In the genomic region with DNA sequence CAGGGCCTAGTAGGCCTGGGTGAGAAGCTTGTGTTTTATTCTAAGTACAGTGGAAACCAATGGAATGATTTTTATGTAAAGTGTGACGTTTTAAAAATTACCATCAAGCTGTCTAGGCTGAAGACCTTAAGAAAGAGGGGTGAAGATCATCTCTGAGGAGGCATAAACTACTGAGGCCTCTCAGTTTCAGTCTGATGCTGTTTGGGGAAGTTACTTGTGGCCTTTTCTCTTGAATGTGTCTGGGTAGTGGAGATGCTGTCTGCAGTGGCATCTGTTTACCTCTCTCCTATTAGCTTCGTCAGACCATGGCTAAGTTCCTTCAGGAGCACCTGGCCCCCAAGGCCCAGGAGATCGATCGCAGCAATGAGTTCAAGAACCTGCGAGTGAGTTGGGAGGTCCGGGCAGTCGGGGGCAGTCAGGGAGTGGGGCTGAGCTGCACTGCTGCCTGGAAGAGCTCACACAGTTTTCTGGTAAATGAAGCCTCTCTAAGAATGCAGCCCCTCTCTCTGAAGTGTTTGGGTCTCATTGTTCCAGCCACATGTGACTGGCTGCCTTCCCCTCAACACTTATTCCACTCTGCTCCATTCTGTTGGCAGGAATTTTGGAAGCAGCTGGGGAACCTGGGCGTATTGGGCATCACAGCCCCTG, we compare ENCODE assay signal across 9 cellular contexts. TPM values are rescaled to one million over a fixed set of nuclear protein-coding genes. Genes with fewer than 3 reads are reported as not detected.
DNase-seq lines count a peak whose midpoint lies in the region; ATAC-seq and TF ChIP-seq lines count a peak whose summit lies in the region.
"Had no signal": no experiment of that assay in that cellular context is flagged by ENCODE, and none has a peak within 500 bp of the region (broad histone marks: within the 10 kb centered on the region; RNA-seq: fewer than 3 reads in every experiment).

No MANE protein-coding gene starts in this region.

- DNase-seq in HFF-Myc (ENCODE audit: extremely low read depth, low read depth) (no peak), natural killer cell (no peak), colonic mucosa (no peak), vagina (ENCODE audit: extremely low spot score in 2 of 2) (no peak), HPDE6-E6E7 (ENCODE audit: extremely low spot score) (no peak)

- no peaks in the 10 kb centered on the region for H3K27me3 Mint-ChIP-seq in natural killer cell (ENCODE audit: low read depth in 2 of 2)

- no peaks in the 10 kb centered on the region for H3K79me2 ChIP-seq in OCI-LY1 (ENCODE audit: insufficient read depth, low read length)

- TF ChIP-seq POLR2A in vagina (IDR thresholded peaks at IDR 0.05) = no peak

- peak overlapping the region; percentile 18 for H3K27ac ChIP-seq in OCI-LY1 (ENCODE audit: low read depth, low read length, poor library complexity, severe bottlenecking)
- no peak overlapping the region for H3K27ac ChIP-seq in colonic mucosa
- H3K27ac ChIP-seq in vagina = no peak overlapping the region
- H3K27ac ChIP-seq: HL-60 had no signal

- no peaks in the 10 kb centered on the region for H3F3A ChIP-seq in OCI-LY1 (ENCODE audit: insufficient read depth, low read length)

- TF ChIP-seq CTCF in HFF-Myc (IDR thresholded peaks at IDR 0.05; ENCODE audit: low read depth, low read length, missing control alignments) (no peak), OCI-LY1 (IDR thresholded peaks at IDR 0.05; ENCODE audit: low read length) (no peak), natural killer cell (IDR thresholded peaks at IDR 0.05) (no peak), colonic mucosa (IDR thresholded peaks at IDR 0.05) (no peak), vagina (IDR thresholded peaks at IDR 0.05) (no peak)

- H3K9ac ChIP-seq in OCI-LY1 (ENCODE audit: low read length) (peak overlapping the region; percentile 14; the same call in 1 of the 2 replicates), colonic mucosa (ENCODE audit: low read depth in 2 of 2, low read length in 2 of 2) (no peak overlapping the region)

- H3K27ac Mint-ChIP-seq in natural killer cell = no peak overlapping the region

- H3K27me3 ChIP-seq in OCI-LY1 (ENCODE audit: insufficient read depth, low read length) = no peaks in the 10 kb centered on the region
- no peaks in the 10 kb centered on the region for H3K27me3 ChIP-seq in colonic mucosa
- no peaks in the 10 kb centered on the region for H3K27me3 ChIP-seq in vagina

- H3K9me3 ChIP-seq in OCI-LY1 (ENCODE audit: low read length) (no peaks in the 10 kb centered on the region), colonic mucosa (no peaks in the 10 kb centered on the region), vagina (no peaks in the 10 kb centered on the region)

- peak overlapping the region; percentile 84 for H3K4me3 ChIP-seq in HFF-Myc (replicated peaks; ENCODE audit: low read depth, low read length)
- H3K4me3 ChIP-seq in OCI-LY1 (ENCODE audit: low read depth, low read length, poor library complexity, severe bottlenecking) = peak overlapping the region; percentile 38
- H3K4me3 ChIP-seq in colonic mucosa = no peak overlapping the region
- H3K4me3 ChIP-seq in vagina = no peak overlapping the region

- H3K4me3 Mint-ChIP-seq in natural killer cell = peak overlapping the region; percentile 47

- ATAC-seq in GM18868 (IDR thresholded peaks at IDR 0.05; ENCODE audit: unreplicated experiment) (peak; percentile 37), natural killer cell (no peak), HG03457 (IDR thresholded peaks at IDR 0.05; ENCODE audit: unreplicated experiment) (no peak)

- H2AFZ ChIP-seq in OCI-LY1 (ENCODE audit: low read length) = no peak overlapping the region

- no peaks in the 10 kb centered on the region for H3K9me3 Mint-ChIP-seq in natural killer cell

- peak overlapping the region; percentile 49 for H3K4me2 ChIP-seq in OCI-LY1 (ENCODE audit: low read length)

- H4K20me1 ChIP-seq in OCI-LY1 (ENCODE audit: insufficient read depth, low read length) = no peaks in the 10 kb centered on the region

- H3K4me1 ChIP-seq in OCI-LY1 (ENCODE audit: insufficient read depth, low read length, severe bottlenecking) (peaks cover 27% of the 10 kb centered on the region), colonic mucosa (peaks cover 5% of the 10 kb centered on the region), vagina (peaks cover 29% of the 10 kb centered on the region)

- intact Hi-C loops in natural killer cell (cut with micrococcal nuclease) (no loop called here), colonic mucosa (cut with DNase I) (no loop called here), vagina (cut with DNase I) (no loop called here)

- no peaks in the 10 kb centered on the region for H3K9me2 ChIP-seq in OCI-LY1 (ENCODE audit: low read depth, low read length)

- peaks cover 27 to 34% of the 10 kb centered on the region in 2 donors for H3K4me1 Mint-ChIP-seq in natural killer cell

- H3K36me3 Mint-ChIP-seq in natural killer cell = peaks cover 19% of the 10 kb centered on the region

- H3K36me3 ChIP-seq in OCI-LY1 (ENCODE audit: insufficient read depth, low read length) (peaks cover 43% of the 10 kb centered on the region), colonic mucosa (peaks cover 8% of the 10 kb centered on the region), vagina (peaks cover 0 to 21% of the 10 kb centered on the region in 2 donors)

RNA-seq across cellular contexts. Expression of a gene that starts 1.9 kb away (rescaled TPM):
- 10 to 100 TPM; 56.2 to 76.8 (median 67.3) TPM for total RNA-seq in natural killer cell
- total RNA-seq in colonic mucosa = 10 to 100 TPM; 74.1 to 86.1 TPM
- total RNA-seq in vagina = 30.4 TPM

RNA-seq across cellular contexts. Expression of a gene that starts 24.9 kb away (rescaled TPM):
- total RNA-seq in natural killer cell (1 to 10 TPM; 5.4 to 7.6 (median 5.6) TPM), colonic mucosa (10 to 100 TPM; 12.2 to 51.2 TPM), vagina (13.5 TPM)

RNA-seq across cellular contexts. Expression of a gene that starts 33.3 kb away (rescaled TPM):
- total RNA-seq in natural killer cell = 10 to 100 TPM; 29.4 to 48.9 (median 41.8) TPM
- total RNA-seq in colonic mucosa = 10 to 100 TPM; 25.3 to 26.3 TPM
- total RNA-seq in vagina = 9.6 TPM

RNA-seq across cellular contexts. Expression of a gene that starts 49.4 kb away (rescaled TPM):
- total RNA-seq in natural killer cell (1 to 10 TPM in 1 of 3 donors, under 1 TPM in 2; 0.20 to 1.0 (median 0.26) TPM), colonic mucosa (10 to 100 TPM; 12.6 to 16.3 TPM), vagina (0.74 TPM)

RNA-seq across cellular contexts. Expression of a gene that starts 56.6 kb away (rescaled TPM):
- not detected for total RNA-seq in natural killer cell
- total RNA-seq in colonic mucosa = 1,000 to 10,000 TPM; 1,442 to 2,028 TPM
- total RNA-seq in vagina = 9.8 TPM

Comparison
In these comparisons a context has a peak if more than half of its experiments do, and no peak if none do; other contexts are left out.
1. H3K4me3 ChIP-seq: peak in HFF-Myc (single experiment) and OCI-LY1 (single experiment); none in colonic mucosa (single experiment) and vagina (0 of 2).